Comparison of ENCODE assay signal across 1 cellular context in genomic region chr10:49518982-49519578, GRCh38.
TF ChIP-seq lines count a peak whose summit lies in the region.

No MANE protein-coding gene starts in this region.

TF ChIP-seq in H1, 55 proteins besides CTCF, POLR2A, EP300 and RAD21:
- TF ChIP-seq ZNF274 (IDR thresholded peaks at IDR 0.05; ENCODE audit: borderline replicate concordance, extremely low read depth, low read length): no peak
- TF ChIP-seq CHD1 (IDR thresholded peaks at IDR 0.05; ENCODE audit: low read depth, low read length): no peak
